In the genomic region with DNA sequence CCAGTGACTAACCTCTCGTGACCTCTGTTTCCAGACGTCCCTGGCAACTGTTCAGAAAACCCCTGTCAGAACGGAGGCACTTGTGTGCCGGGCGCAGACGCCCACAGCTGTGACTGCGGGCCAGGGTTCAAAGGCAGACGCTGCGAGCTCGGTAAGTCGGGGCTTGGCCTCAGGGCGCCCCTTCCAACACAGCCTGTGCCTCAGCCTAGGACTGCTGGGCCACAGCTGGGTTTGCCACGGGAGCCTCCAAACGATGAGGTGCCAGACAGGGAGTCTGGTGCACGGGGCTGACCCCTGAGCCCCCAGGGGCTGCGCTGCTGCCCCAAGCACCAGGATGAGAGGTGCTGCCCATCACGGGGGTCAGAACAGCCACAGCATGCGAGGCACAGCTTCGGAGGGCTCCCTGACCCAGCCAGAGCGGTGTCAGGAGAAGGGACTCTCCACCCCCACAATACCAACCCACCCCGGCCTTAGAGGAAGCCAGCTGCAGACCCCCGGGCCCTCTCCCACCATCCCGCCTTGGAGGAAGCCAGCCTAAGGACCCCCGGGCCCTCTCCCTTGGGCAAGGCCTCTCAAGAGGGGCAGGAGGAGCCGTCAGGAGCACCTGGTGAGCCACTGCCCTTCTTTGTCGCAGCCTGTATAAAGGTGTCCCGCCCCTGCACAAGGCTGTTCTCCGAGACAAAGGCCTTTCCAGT, we compare ENCODE assay signal across 15 cellular contexts. TPM values are rescaled to one million over a fixed set of nuclear protein-coding genes. Genes with fewer than 3 reads are reported as not detected.
DNase-seq lines count a peak whose midpoint lies in the region; ATAC-seq and TF ChIP-seq lines count a peak whose summit lies in the region.
"Had no signal": no experiment of that assay in that cellular context is flagged by ENCODE, and none has a peak within 500 bp of the region (broad histone marks: within the 10 kb centered on the region; RNA-seq: fewer than 3 reads in every experiment).

No MANE protein-coding gene starts in this region.

- H3K9me3 ChIP-seq in left lung = no peaks in the 10 kb centered on the region
- H3K9me3 ChIP-seq: uterus had no signal

- peak overlapping the region; percentile 24 for H3K27ac Mint-ChIP-seq in activated naive CD4-positive, alpha-beta T cell treated with anti-CD3 and anti-CD28 coated beads for 36 hours
- H3K27ac Mint-ChIP-seq in activated T-helper 17 cell treated with anti-CD3 and anti-CD28 coated beads, Interleukin-2, amount 50 U/mL, for 72 hours = peak overlapping the region; percentile 82
- peak overlapping the region; percentile 22 for H3K27ac Mint-ChIP-seq in stimulated activated memory B cell treated with anti-CD40 and anti-IgM and Interleukin-4, amounts not matched to agents 10 μg/mL and 1 μg/mL and 100 μg/mL, for 72 hours

- ATAC-seq in activated T-helper 17 cell treated with anti-CD3 and anti-CD28 coated beads, Interleukin-2, amount 50 U/mL, for 72 hours (replicated peaks) = no peak
- ATAC-seq in left lung (peak; percentile 4), GM21390 (IDR thresholded peaks at IDR 0.05; ENCODE audit: unreplicated experiment) (no peak)
- no peak for ATAC-seq in stimulated activated memory B cell treated with anti-CD40 and anti-IgM and Interleukin-4, amounts not matched to agents 10 μg/mL and 1 μg/mL and 100 μg/mL, for 72 hours

- H3K36me3 Mint-ChIP-seq in activated naive CD4-positive, alpha-beta T cell treated with anti-CD3 and anti-CD28 coated beads for 36 hours (ENCODE audit: low read depth) = peaks cover 20% of the 10 kb centered on the region
- peaks cover 32% of the 10 kb centered on the region for H3K36me3 Mint-ChIP-seq in activated T-helper 17 cell treated with anti-CD3 and anti-CD28 coated beads, Interleukin-2, amount 50 U/mL, for 72 hours (ENCODE audit: low read depth)
- H3K36me3 Mint-ChIP-seq in stimulated activated memory B cell treated with anti-CD40 and anti-IgM and Interleukin-4, amounts not matched to agents 10 μg/mL and 1 μg/mL and 100 μg/mL, for 72 hours = peaks cover 37% of the 10 kb centered on the region

- CTCF ChIA-PET in activated naive CD4-positive, alpha-beta T cell treated with anti-CD3 and anti-CD28 coated beads for 36 hours (lab: Charles Lee) = no interaction called here

- no peaks in the 10 kb centered on the region for H3K27me3 ChIP-seq in left lung
- H3K27me3 ChIP-seq: uterus had no signal

- intact Hi-C loops in activated naive CD4-positive, alpha-beta T cell treated with anti-CD3 and anti-CD28 coated beads for 36 hours (cut with micrococcal nuclease) = no loop called here
- intact Hi-C loops in left lung (cut with DNase I) = no loop called here

- peaks cover 7% of the 10 kb centered on the region for H3K4me1 Mint-ChIP-seq in activated naive CD4-positive, alpha-beta T cell treated with anti-CD3 and anti-CD28 coated beads for 36 hours (ENCODE audit: low read depth)
- H3K4me1 Mint-ChIP-seq in activated T-helper 17 cell treated with anti-CD3 and anti-CD28 coated beads, Interleukin-2, amount 50 U/mL, for 72 hours = peaks cover 5% of the 10 kb centered on the region
- peaks cover 30% of the 10 kb centered on the region for H3K4me1 Mint-ChIP-seq in stimulated activated memory B cell treated with anti-CD40 and anti-IgM and Interleukin-4, amounts not matched to agents 10 μg/mL and 1 μg/mL and 100 μg/mL, for 72 hours

- no peak for DNase-seq in activated naive CD4-positive, alpha-beta T cell treated with anti-CD3 and anti-CD28 coated beads for 36 hours
- no peak for DNase-seq in activated naive CD4-positive, alpha-beta T cell treated with anti-CD3 and anti-CD28 coated beads, Interleukin-2, amount 50 U/mL, for 16 hours
- DNase-seq in left lung (no peak), NCI-H2029 (lab: John Stamatoyannopoulos, UW) (no peak)
- no peak for DNase-seq in activated CD4-positive, alpha-beta T cell treated with anti-CD3 and anti-CD28 coated beads for 4 hours
- DNase-seq: ACHN; activated effector memory CD4-positive, alpha-beta T cell treated with anti-CD3 and anti-CD28 coated beads, Interleukin-2, amount 50 U/mL, for 16 hours; anterior cingulate cortex; foreskin fibroblast; RPMI8226; stimulated activated naive CD4-positive, alpha-beta T cell had no signal

- no peak overlapping the region for H3K4me3 ChIP-seq in left lung
- H3K4me3 ChIP-seq: uterus had no signal

- H3K27ac ChIP-seq in left lung = no peak overlapping the region
- H3K27ac ChIP-seq: uterus had no signal

- peaks cover 3% of the 10 kb centered on the region for H3K9me3 Mint-ChIP-seq in activated naive CD4-positive, alpha-beta T cell treated with anti-CD3 and anti-CD28 coated beads for 36 hours
- H3K9me3 Mint-ChIP-seq in activated T-helper 17 cell treated with anti-CD3 and anti-CD28 coated beads, Interleukin-2, amount 50 U/mL, for 72 hours = no peaks in the 10 kb centered on the region
- peaks cover 5% of the 10 kb centered on the region for H3K9me3 Mint-ChIP-seq in stimulated activated memory B cell treated with anti-CD40 and anti-IgM and Interleukin-4, amounts not matched to agents 10 μg/mL and 1 μg/mL and 100 μg/mL, for 72 hours

- no peak overlapping the region for H3K4me3 Mint-ChIP-seq in activated naive CD4-positive, alpha-beta T cell treated with anti-CD3 and anti-CD28 coated beads for 36 hours
- H3K4me3 Mint-ChIP-seq in activated T-helper 17 cell treated with anti-CD3 and anti-CD28 coated beads, Interleukin-2, amount 50 U/mL, for 72 hours = no peak overlapping the region
- H3K4me3 Mint-ChIP-seq in stimulated activated memory B cell treated with anti-CD40 and anti-IgM and Interleukin-4, amounts not matched to agents 10 μg/mL and 1 μg/mL and 100 μg/mL, for 72 hours = no peak overlapping the region

- peaks cover 0 to 17% of the 10 kb centered on the region in 2 donors for H3K36me3 ChIP-seq in left lung
- H3K36me3 ChIP-seq: uterus had no signal

- TF ChIP-seq CTCF in left lung (IDR thresholded peaks at IDR 0.05) = no peak

- peaks cover 0 to 11% of the 10 kb centered on the region in 2 donors for H3K4me1 ChIP-seq in left lung
- H3K4me1 ChIP-seq: uterus had no signal

- H3K27me3 Mint-ChIP-seq in activated naive CD4-positive, alpha-beta T cell treated with anti-CD3 and anti-CD28 coated beads for 36 hours (ENCODE audit: low read depth) = no peaks in the 10 kb centered on the region
- no peaks in the 10 kb centered on the region for H3K27me3 Mint-ChIP-seq in activated T-helper 17 cell treated with anti-CD3 and anti-CD28 coated beads, Interleukin-2, amount 50 U/mL, for 72 hours
- no peaks in the 10 kb centered on the region for H3K27me3 Mint-ChIP-seq in stimulated activated memory B cell treated with anti-CD40 and anti-IgM and Interleukin-4, amounts not matched to agents 10 μg/mL and 1 μg/mL and 100 μg/mL, for 72 hours

RNA-seq across cellular contexts. Expression of a gene that starts 20.3 kb away (rescaled TPM):
- total RNA-seq in activated naive CD4-positive, alpha-beta T cell treated with anti-CD3 and anti-CD28 coated beads for 36 hours = 10 to 100 TPM; 35.0 to 38.6 TPM
- 10 to 100 TPM; 36.4 to 86.5 TPM for total RNA-seq in activated T-helper 17 cell treated with anti-CD3 and anti-CD28 coated beads, Interleukin-2, amount 50 U/mL, for 72 hours
- total RNA-seq in left lung = 10 to 100 TPM; 24.9 to 26.7 TPM

Comparison
In these comparisons a context has a peak if more than half of its experiments do, and no peak if none do; other contexts are left out.
1. H3K27ac Mint-ChIP-seq: peak in every context shown above with its lines; median percentile 82 in activated T-helper 17 cell treated with anti-CD3 and anti-CD28 coated beads, Interleukin-2, amount 50 U/mL, for 72 hours; 24 in activated naive CD4-positive, alpha-beta T cell treated with anti-CD3 and anti-CD28 coated beads for 36 hours; 22 in stimulated activated memory B cell treated with anti-CD40 and anti-IgM and Interleukin-4, amounts not matched to agents 10 μg/mL and 1 μg/mL and 100 μg/mL, for 72 hours.